Comparison of ENCODE assay signal across 16 cellular contexts in the genomic region with DNA sequence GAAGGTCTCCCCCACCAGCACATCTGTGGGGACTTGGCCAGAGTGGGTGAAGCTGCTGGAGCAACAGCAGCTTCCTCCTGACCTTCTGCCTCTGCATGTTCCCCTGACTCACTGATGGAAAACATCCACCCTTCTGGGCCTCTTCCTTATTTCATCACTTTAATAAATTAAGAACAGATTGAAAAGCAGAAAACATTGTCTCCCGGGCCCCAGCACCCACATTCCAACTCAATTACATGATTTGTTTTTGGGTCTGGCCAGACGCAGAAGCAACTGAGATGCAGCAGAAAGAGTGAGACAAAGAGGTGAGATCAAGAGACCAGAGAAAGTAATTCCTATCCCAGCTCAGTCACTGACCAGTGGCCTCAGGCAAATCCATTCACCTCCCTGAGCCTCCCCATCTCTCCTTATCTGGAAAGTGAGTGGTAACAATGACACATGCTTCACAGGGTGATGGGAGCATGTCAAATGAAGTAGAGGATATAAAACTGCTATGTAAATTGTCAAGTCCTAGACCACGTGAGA.
DNase-seq lines count a peak whose midpoint lies in the region; ATAC-seq and TF ChIP-seq lines count a peak whose summit lies in the region.
"Had no signal": no experiment of that assay in that cellular context is flagged by ENCODE, and none has a peak within 500 bp of the region (broad histone marks: within the 10 kb centered on the region; RNA-seq: fewer than 3 reads in every experiment).

No MANE protein-coding gene starts in this region.

- peak; percentile 66 for ATAC-seq in SK-N-SH treated with all-trans-retinoic acid at 6 μM for 48 hours
- peak; percentile 88 for ATAC-seq in sciatic nerve

- no peak for DNase-seq in CD14-positive monocyte (ENCODE audit: low spot score)
- DNase-seq in fibroblast of the conjunctiva (ENCODE audit: low read depth) = peak; percentile 91
- no peak for DNase-seq in sciatic nerve (ENCODE audit: low spot score)
- no peak for DNase-seq in HPDE6-E6E7 (ENCODE audit: extremely low spot score)
- no peak for DNase-seq in mesenteric fat pad (ENCODE audit: low spot score)
- DNase-seq in NCI-H82 treated with DMSO at 0.1 percent for 48 hours (lab: John Stamatoyannopoulos, UW; ENCODE audit: unreplicated experiment) = no peak
- DNase-seq in activated gamma-delta T cell treated with Interleukin-2 at 50 U/mL for 16 hours = no peak
- DNase-seq: activated naive CD8-positive, alpha-beta T cell treated with anti-CD3 and anti-CD28 coated beads, Interleukin-2, amount 10 ng/mL, durations not matched to agents 7 days and 5 days; H7; immature natural killer cell; NCI-H345; retina; substantia nigra had no signal

- peaks cover 0 to 4% (median 1%) of the 10 kb centered on the region in 3 donors for H3K27me3 Mint-ChIP-seq in CD14-positive monocyte (ENCODE audit: low read depth in 3 of 3)

- peaks cover 29% of the 10 kb centered on the region for H3K4me1 Mint-ChIP-seq in CD14-positive monocyte
- H3K4me1 Mint-ChIP-seq: B cell; central memory CD8-positive, alpha-beta T cell; immature natural killer cell had no signal

- H3K9me3 Mint-ChIP-seq in CD14-positive monocyte = no peaks in the 10 kb centered on the region
- H3K9me3 Mint-ChIP-seq: activated naive CD8-positive, alpha-beta T cell treated with anti-CD3 and anti-CD28 coated beads, Interleukin-2, amount 10 ng/mL, durations not matched to agents 7 days and 5 days; central memory CD8-positive, alpha-beta T cell; immature natural killer cell had no signal

- H3K27ac Mint-ChIP-seq in CD14-positive monocyte = peak overlapping the region in 6 of 7 donors; percentile 47 to 83 (median 62)
- H3K27ac Mint-ChIP-seq: activated naive CD8-positive, alpha-beta T cell treated with anti-CD3 and anti-CD28 coated beads, Interleukin-2, amount 10 ng/mL, durations not matched to agents 7 days and 5 days; B cell; immature natural killer cell had no signal

- intact Hi-C loops in CD14-positive monocyte (cut with micrococcal nuclease) = no loop called here
- intact Hi-C loops in sciatic nerve (cut with DNase I) = no loop called here

- H3K4me3 Mint-ChIP-seq in CD14-positive monocyte = peak overlapping the region; percentile 55 to 83
- H3K4me3 Mint-ChIP-seq: activated naive CD8-positive, alpha-beta T cell treated with anti-CD3 and anti-CD28 coated beads, Interleukin-2, amount 10 ng/mL, durations not matched to agents 7 days and 5 days; B cell; central memory CD8-positive, alpha-beta T cell; immature natural killer cell had no signal

- no peak for TF ChIP-seq CTCF in CD14-positive monocyte (IDR thresholded peaks at IDR 0.05)

- no peaks in the 10 kb centered on the region for H3K36me3 Mint-ChIP-seq in CD14-positive monocyte
- H3K36me3 Mint-ChIP-seq: activated naive CD8-positive, alpha-beta T cell treated with anti-CD3 and anti-CD28 coated beads, Interleukin-2, amount 10 ng/mL, durations not matched to agents 7 days and 5 days; immature natural killer cell had no signal

TF ChIP-seq in SK-N-SH treated with all-trans-retinoic acid at 6 μM for 48 hours, 23 proteins besides CTCF, POLR2A, EP300 and RAD21 (continues in another document):
- TF ChIP-seq ZFP30 (CRISPR knock-in tag; IDR thresholded peaks at IDR 0.05) (0 out of 2 replicates have a peak, but pooled peaks have one; percentile 27), PPARA (CRISPR knock-in tag; IDR thresholded peaks at IDR 0.05; ENCODE audit: borderline replicate concordance) (0 out of 2 replicates have a peak, but pooled peaks have one; percentile 15), ZNF8 (CRISPR knock-in tag; IDR thresholded peaks at IDR 0.05) (peak; percentile 41), CSDC2 (CRISPR knock-in tag; IDR thresholded peaks at IDR 0.05) (no peak), TCF4 (CRISPR knock-in tag; IDR thresholded peaks at IDR 0.05; ENCODE audit: borderline replicate concordance) (peak; percentile 96), TOX (CRISPR knock-in tag; IDR thresholded peaks at IDR 0.05; ENCODE audit: borderline replicate concordance) (no peak), ESRRG (CRISPR knock-in tag; IDR thresholded peaks at IDR 0.05) (peak; percentile 19; the same call in 1 of the 2 replicates), SNAI2 (CRISPR knock-in tag; IDR thresholded peaks at IDR 0.05) (peak; percentile 85; the same call in 1 of the 2 replicates), ZNF70 (CRISPR knock-in tag; IDR thresholded peaks at IDR 0.05) (no peak), OSR1 (CRISPR knock-in tag; IDR thresholded peaks at IDR 0.05) (no peak), ISL1 (CRISPR knock-in tag; IDR thresholded peaks at IDR 0.05) (peak; percentile 91), ZNF565 (CRISPR knock-in tag; conservative IDR thresholded peaks at IDR 0.05; ENCODE audit: low read depth) (no peak), BACH2 (CRISPR knock-in tag; IDR thresholded peaks at IDR 0.05; ENCODE audit: borderline replicate concordance) (no peak), GLIS3 (CRISPR knock-in tag; IDR thresholded peaks at IDR 0.05) (peak; percentile 46; the same call in 1 of the 2 replicates), ARNTL (CRISPR knock-in tag; IDR thresholded peaks at IDR 0.05; ENCODE audit: borderline replicate concordance, low read depth) (peak; percentile 66; the same call in 1 of the 2 replicates), ZC3H10 (CRISPR knock-in tag; IDR thresholded peaks at IDR 0.05) (no peak), ZFP3 (CRISPR knock-in tag; IDR thresholded peaks at IDR 0.05) (peak; percentile 63)
- TF ChIP-seq, protein P1, sequence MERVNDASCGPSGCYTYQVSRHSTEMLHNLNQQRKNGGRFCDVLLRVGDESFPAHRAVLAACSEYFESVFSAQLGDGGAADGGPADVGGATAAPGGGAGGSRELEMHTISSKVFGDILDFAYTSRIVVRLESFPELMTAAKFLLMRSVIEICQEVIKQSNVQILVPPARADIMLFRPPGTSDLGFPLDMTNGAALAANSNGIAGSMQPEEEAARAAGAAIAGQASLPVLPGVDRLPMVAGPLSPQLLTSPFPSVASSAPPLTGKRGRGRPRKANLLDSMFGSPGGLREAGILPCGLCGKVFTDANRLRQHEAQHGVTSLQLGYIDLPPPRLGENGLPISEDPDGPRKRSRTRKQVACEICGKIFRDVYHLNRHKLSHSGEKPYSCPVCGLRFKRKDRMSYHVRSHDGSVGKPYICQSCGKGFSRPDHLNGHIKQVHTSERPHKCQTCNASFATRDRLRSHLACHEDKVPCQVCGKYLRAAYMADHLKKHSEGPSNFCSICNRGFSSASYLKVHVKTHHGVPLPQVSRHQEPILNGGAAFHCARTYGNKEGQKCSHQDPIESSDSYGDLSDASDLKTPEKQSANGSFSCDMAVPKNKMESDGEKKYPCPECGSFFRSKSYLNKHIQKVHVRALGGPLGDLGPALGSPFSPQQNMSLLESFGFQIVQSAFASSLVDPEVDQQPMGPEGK (CRISPR knock-in tag; IDR thresholded peaks at IDR 0.05; ENCODE audit: borderline replicate concordance) = no peak
- TF ChIP-seq, protein P2, sequence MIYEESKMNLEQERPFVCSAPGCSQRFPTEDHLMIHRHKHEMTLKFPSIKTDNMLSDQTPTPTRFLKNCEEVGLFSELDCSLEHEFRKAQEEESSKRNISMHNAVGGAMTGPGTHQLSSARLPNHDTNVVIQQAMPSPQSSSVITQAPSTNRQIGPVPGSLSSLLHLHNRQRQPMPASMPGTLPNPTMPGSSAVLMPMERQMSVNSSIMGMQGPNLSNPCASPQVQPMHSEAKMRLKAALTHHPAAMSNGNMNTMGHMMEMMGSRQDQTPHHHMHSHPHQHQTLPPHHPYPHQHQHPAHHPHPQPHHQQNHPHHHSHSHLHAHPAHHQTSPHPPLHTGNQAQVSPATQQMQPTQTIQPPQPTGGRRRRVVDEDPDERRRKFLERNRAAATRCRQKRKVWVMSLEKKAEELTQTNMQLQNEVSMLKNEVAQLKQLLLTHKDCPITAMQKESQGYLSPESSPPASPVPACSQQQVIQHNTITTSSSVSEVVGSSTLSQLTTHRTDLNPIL (CRISPR knock-in tag; IDR thresholded peaks at IDR 0.05; ENCODE audit: low read depth) = peak; percentile 80; the same call in 1 of the 2 replicates
- TF ChIP-seq, protein P3, sequence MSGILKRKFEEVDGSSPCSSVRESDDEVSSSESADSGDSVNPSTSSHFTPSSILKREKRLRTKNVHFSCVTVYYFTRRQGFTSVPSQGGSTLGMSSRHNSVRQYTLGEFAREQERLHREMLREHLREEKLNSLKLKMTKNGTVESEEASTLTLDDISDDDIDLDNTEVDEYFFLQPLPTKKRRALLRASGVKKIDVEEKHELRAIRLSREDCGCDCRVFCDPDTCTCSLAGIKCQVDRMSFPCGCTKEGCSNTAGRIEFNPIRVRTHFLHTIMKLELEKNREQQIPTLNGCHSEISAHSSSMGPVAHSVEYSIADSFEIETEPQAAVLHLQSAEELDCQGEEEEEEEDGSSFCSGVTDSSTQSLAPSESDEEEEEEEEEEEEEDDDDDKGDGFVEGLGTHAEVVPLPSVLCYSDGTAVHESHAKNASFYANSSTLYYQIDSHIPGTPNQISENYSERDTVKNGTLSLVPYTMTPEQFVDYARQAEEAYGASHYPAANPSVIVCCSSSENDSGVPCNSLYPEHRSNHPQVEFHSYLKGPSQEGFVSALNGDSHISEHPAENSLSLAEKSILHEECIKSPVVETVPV (CRISPR knock-in tag; IDR thresholded peaks at IDR 0.05) = no peak; the same call in 1 of the 2 replicates
- TF ChIP-seq, protein P4, sequence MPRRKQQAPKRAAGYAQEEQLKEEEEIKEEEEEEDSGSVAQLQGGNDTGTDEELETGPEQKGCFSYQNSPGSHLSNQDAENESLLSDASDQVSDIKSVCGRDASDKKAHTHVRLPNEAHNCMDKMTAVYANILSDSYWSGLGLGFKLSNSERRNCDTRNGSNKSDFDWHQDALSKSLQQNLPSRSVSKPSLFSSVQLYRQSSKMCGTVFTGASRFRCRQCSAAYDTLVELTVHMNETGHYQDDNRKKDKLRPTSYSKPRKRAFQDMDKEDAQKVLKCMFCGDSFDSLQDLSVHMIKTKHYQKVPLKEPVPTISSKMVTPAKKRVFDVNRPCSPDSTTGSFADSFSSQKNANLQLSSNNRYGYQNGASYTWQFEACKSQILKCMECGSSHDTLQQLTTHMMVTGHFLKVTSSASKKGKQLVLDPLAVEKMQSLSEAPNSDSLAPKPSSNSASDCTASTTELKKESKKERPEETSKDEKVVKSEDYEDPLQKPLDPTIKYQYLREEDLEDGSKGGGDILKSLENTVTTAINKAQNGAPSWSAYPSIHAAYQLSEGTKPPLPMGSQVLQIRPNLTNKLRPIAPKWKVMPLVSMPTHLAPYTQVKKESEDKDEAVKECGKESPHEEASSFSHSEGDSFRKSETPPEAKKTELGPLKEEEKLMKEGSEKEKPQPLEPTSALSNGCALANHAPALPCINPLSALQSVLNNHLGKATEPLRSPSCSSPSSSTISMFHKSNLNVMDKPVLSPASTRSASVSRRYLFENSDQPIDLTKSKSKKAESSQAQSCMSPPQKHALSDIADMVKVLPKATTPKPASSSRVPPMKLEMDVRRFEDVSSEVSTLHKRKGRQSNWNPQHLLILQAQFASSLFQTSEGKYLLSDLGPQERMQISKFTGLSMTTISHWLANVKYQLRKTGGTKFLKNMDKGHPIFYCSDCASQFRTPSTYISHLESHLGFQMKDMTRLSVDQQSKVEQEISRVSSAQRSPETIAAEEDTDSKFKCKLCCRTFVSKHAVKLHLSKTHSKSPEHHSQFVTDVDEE (CRISPR knock-in tag; IDR thresholded peaks at IDR 0.05) = peak; percentile 82
